In the genomic region with DNA sequence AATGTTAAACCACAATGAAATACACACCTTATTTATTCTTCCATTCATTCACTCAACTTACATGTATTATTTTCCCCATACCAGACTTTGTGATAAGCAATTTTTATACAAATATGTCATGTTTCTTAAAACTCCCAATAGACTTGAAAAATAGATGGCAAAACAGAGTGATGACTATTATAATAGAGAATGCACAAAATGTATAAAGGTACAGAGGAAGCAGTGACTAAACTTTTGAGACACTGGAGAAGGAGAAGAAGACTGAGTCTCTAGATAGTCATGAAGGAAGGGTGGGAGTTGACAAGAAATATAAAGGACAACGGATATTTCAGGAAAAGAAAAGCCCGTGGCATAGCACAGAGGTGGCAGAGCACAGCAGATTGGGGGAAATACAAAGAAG, we compare ENCODE assay signal across 22 cellular contexts.
"Had no signal": no experiment of that assay in that cellular context is flagged by ENCODE, and none has a peak within 500 bp of the region (broad histone marks: within the 10 kb centered on the region; RNA-seq: fewer than 3 reads in every experiment).

No MANE protein-coding gene starts in this region.

- ATAC-seq: esophagus mucosa; heart right ventricle; left lung; lower lobe of right lung; natural killer cell treated with Interleukin-12 subunit alpha and Interleukin-12 subunit beta and Interleukin-15 and Interleukin-18, amount 100 ng/mL, for 72 hours; right cardiac atrium; stimulated activated naive CD8-positive, alpha-beta T cell treated with anti-CD3 and anti-CD28 coated beads, Interleukin-15, Interleukin-2, amounts not matched to agents 100 U/mL and 50 U/mL, for 24 hours had no signal

- DNase-seq: activated CD4-positive, alpha-beta T cell treated with anti-CD3 and anti-CD28 coated beads for 4 hours; activated CD4-positive, alpha-beta T cell treated with anti-CD3 and anti-CD28 coated beads, Interleukin-2, amount 50 U/mL, for 48 hours; activated CD8-positive, alpha-beta memory T cell treated with anti-CD3 and anti-CD28 coated beads for 24 hours; activated gamma-delta T cell treated with Interleukin-2 at 50 U/mL for 16 hours; activated naive CD4-positive, alpha-beta T cell treated with anti-CD3 and anti-CD28 coated beads, Interleukin-2, amount 50 U/mL, for 16 hours; activated T-cell treated with anti-CD3 and anti-CD28 coated beads, Interleukin-2, amount 50 U/mL, for 1 hour; amygdala; central memory CD4-positive, alpha-beta T cell; endodermal cell; foreskin melanocyte; heart right ventricle; left lung; lower lobe of right lung; mesendoderm; right cardiac atrium; stimulated activated CD4-positive, alpha-beta T cell treated with anti-CD3 and anti-CD28 coated beads, Interleukin-2, amount 100 ng/mL, for 48 hours; stimulated activated naive CD8-positive, alpha-beta T cell treated with anti-CD3 and anti-CD28 coated beads, Interleukin-15, Interleukin-2, amounts not matched to agents 100 U/mL and 50 U/mL, for 24 hours; testis; transverse colon had no signal

- H3K27me3 ChIP-seq: heart right ventricle, left lung, testis, transverse colon had no signal

- H3K27ac ChIP-seq: heart right ventricle, left lung, lower lobe of right lung, testis, transverse colon, VCaP had no signal

- H3K4me1 ChIP-seq: heart right ventricle, left lung, lower lobe of right lung, testis, transverse colon had no signal
